ENCODE assay signal across 23 cellular contexts in the genomic region with DNA sequence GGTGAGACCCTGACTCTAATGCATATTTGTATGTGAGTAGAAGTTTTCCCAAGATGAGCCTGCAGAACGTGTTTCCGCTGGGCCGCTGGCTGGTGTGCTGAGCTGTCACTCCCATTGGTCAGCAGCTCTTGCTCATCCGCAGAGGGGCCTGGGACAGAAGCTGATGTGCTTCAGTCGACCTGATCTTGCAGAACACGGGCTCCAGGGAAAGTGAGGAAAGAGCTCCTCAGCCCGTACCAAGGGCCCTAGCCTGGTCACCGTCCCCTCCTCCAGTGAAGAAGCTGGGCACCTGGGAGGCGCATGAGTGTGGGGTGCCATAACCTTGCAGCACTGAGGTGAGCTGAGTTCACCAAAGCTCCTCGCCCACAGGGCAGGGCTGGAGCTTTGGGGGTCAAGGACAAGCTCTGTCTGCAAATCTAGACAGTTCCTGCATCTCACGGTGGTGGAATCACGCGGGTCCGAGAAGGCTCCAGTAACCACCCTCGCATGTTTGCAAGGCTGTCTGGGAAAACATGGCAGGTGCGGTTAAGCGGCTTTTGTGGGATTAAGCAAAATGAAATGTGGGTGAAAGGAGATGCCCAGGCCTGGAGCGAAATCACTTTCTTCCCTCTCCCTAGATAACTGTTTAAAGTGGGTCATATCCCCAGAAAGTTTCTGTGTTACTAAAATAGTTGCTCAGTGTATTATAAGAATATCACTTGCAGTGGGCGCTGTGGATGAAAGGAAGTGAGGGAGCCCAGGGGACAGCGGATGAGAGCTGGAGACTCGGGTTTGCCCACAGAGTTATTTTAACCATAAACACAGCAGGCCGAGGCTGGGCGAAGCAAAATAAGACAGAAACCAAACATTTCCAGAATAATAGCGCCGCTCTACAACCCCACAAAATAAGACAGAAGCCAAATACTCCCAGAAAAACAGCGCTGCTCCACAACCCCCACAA. TPM values are rescaled to one million over a fixed set of nuclear protein-coding genes. Genes with fewer than 3 reads are reported as not detected.
DNase-seq lines count a peak whose midpoint lies in the region; ATAC-seq and TF ChIP-seq lines count a peak whose summit lies in the region.
"Had no signal": no experiment of that assay in that cellular context is flagged by ENCODE, and none has a peak within 500 bp of the region (broad histone marks: within the 10 kb centered on the region; RNA-seq: fewer than 3 reads in every experiment).

No MANE protein-coding gene starts in this region.

- H3K79me1 ChIP-seq in H9 (ENCODE audit: insufficient read depth, low read depth, low read length, poor library complexity, severe bottlenecking): no peaks in the 10 kb centered on the region

- H3K4me2 ChIP-seq in H9 (ENCODE audit: insufficient read depth, insufficient read length, low read length): no peak overlapping the region

- no peaks in the 10 kb centered on the region for H3K27me3 ChIP-seq in H9 (ENCODE audit: insufficient read depth, low read length)

- no peak overlapping the region for H4K8ac ChIP-seq in H9 (replicated peaks; ENCODE audit: insufficient read length, low read depth, low read length)

- no peak overlapping the region for H2AFZ ChIP-seq in H9 (ENCODE audit: low read length)

- H3K23me2 ChIP-seq in H9 (ENCODE audit: insufficient read length, low read depth, low read length, poor library complexity, severe bottlenecking): no peaks in the 10 kb centered on the region

- no peak overlapping the region for H2BK15ac ChIP-seq in H9 (ENCODE audit: low read depth, low read length)

- DNase-seq in H9: peak; percentile 13
- DNase-seq in MV-4-11 (lab: John Stamatoyannopoulos, UW): peak; percentile 11
- peak; percentile 9 for DNase-seq in left ventricle myocardium superior
- DNase-seq in posterior vena cava (ENCODE audit: low spot score): peak; percentile 60
- no peak for DNase-seq in erythroblast (lab: John Stamatoyannopoulos, UW)
- no peak for DNase-seq in HCEC 1CT
- DNase-seq in DMS53 (lab: John Stamatoyannopoulos, UW): no peak
- DNase-seq: activated CD8-positive, alpha-beta T cell treated with anti-CD3 and anti-CD28 coated beads for 36 hours; activated naive CD8-positive, alpha-beta T cell treated with anti-CD3 and anti-CD28 coated beads for 36 hours; activated T-cell treated with anti-CD3 and anti-CD28 coated beads, Interleukin-2, amount 50 U/mL, for 48 hours; cortex of kidney; Karpas-422; kidney glomerular epithelial cell; NCI-H1105; NCI-H2081; NCI-H446 treated with DMSO at 0.1 percent for 48 hours; retina; stimulated activated naive B cell treated with anti-CD40 and anti-IgM and Interleukin-4, amounts not matched to agents 10 μg/mL and 1 μg/mL and 100 μg/mL, for 72 hours; trophoblast cell had no signal

- peaks cover 0 to 3% of the 10 kb centered on the region in 2 experiments; a peak in 1 of 4 replicates for H3K4me1 Mint-ChIP-seq in H9
- H3K4me1 Mint-ChIP-seq: activated naive CD8-positive, alpha-beta T cell treated with anti-CD3 and anti-CD28 coated beads for 36 hours; mesothelial cell of epicardium had no signal

- no peak overlapping the region for H2BK120ac ChIP-seq in H9 (ENCODE audit: low read depth, low read length, poor library complexity, severe bottlenecking)

- no peak overlapping the region for H4K91ac ChIP-seq in H9 (ENCODE audit: insufficient read length, low read depth, low read length)

- H3K9me3 Mint-ChIP-seq in H9: peaks cover 15 to 17% of the 10 kb centered on the region in 2 experiments

- H3K14ac ChIP-seq in H9 (ENCODE audit: insufficient read depth, low read length): no peak overlapping the region; the same call in 1 of the 2 replicates

- peaks cover 3% of the 10 kb centered on the region for H3K9me3 ChIP-seq in H9 (ENCODE audit: control insufficient read depth, low read depth, low read length)

- no peak for ATAC-seq in left ventricle myocardium superior
- ATAC-seq in GM19324 (IDR thresholded peaks at IDR 0.05; ENCODE audit: low FRiP score, unreplicated experiment): no peak
- ATAC-seq: activated CD8-positive, alpha-beta T cell treated with anti-CD3 and anti-CD28 coated beads for 36 hours had no signal

- H3T11ph ChIP-seq in H9 (ENCODE audit: low read length): no peak overlapping the region

- no peak overlapping the region for H3K18ac ChIP-seq in H9 (ENCODE audit: insufficient read length, low read depth, low read length)

- H3K56ac ChIP-seq in H9 (ENCODE audit: insufficient read length, low read depth, low read length): no peak overlapping the region

- H4K5ac ChIP-seq in H9 (ENCODE audit: insufficient read length, low read depth, low read length): no peak overlapping the region

- no peak overlapping the region for H3K27ac ChIP-seq in H9 (ENCODE audit: insufficient read length, low read depth, low read length)
- H3K27ac ChIP-seq: VCaP had no signal

- no peak for TF ChIP-seq CTCF in H9 (conservative IDR thresholded peaks at IDR 0.05)

- no peak for TF ChIP-seq POLR2A in erythroblast (IDR thresholded peaks at IDR 0.05; ENCODE audit: low read length)

- no peak overlapping the region for H2AK5ac ChIP-seq in H9 (ENCODE audit: insufficient read length, low read length)

- no peak overlapping the region for H3K4me3 Mint-ChIP-seq in H9
- H3K4me3 Mint-ChIP-seq: activated CD8-positive, alpha-beta T cell treated with anti-CD3 and anti-CD28 coated beads for 36 hours; activated naive CD8-positive, alpha-beta T cell treated with anti-CD3 and anti-CD28 coated beads for 36 hours; mesothelial cell of epicardium had no signal

- WGBS in H9 (ENCODE audit: extremely low coverage, insufficient read length, low lambda C conversion rate): no CpG with 5 or more reads among the region's 26 CpGs

- no peak overlapping the region for H3K4ac ChIP-seq in H9 (ENCODE audit: low read depth, low read length)

- no peak overlapping the region for H3K27ac Mint-ChIP-seq in H9
- H3K27ac Mint-ChIP-seq: activated CD8-positive, alpha-beta T cell treated with anti-CD3 and anti-CD28 coated beads for 36 hours; activated naive CD8-positive, alpha-beta T cell treated with anti-CD3 and anti-CD28 coated beads for 36 hours; mesothelial cell of epicardium had no signal

- no peaks in the 10 kb centered on the region for H4K20me1 ChIP-seq in H9 (ENCODE audit: control insufficient read depth, insufficient read depth, insufficient read length)

- peaks cover 0 to 5% (median 4%) of the 10 kb centered on the region in 3 experiments; a peak in 4 of 7 replicates for H3K36me3 Mint-ChIP-seq in H9 (ENCODE audit: insufficient read depth in 1 of 3, low read depth in 3 of 3)
- H3K36me3 Mint-ChIP-seq: mesothelial cell of epicardium had no signal

- H2BK5ac ChIP-seq in H9 (ENCODE audit: insufficient read length, low read length): no peak overlapping the region

- no peak overlapping the region for H3K9ac ChIP-seq in H9 (ENCODE audit: extremely low read depth, insufficient read length, low read length)

- H3K23ac ChIP-seq in H9 (ENCODE audit: insufficient read length, low read depth, low read length): no peak overlapping the region

- no peaks in the 10 kb centered on the region for H3K79me2 ChIP-seq in H9 (ENCODE audit: insufficient read depth, low read length)

- no peak overlapping the region for H2BK20ac ChIP-seq in H9 (ENCODE audit: low read depth, low read length, poor library complexity, severe bottlenecking)

- no peak overlapping the region for H2BK12ac ChIP-seq in H9 (ENCODE audit: insufficient read length, low read depth, low read length)

- no peaks in the 10 kb centered on the region for H3K27me3 Mint-ChIP-seq in H9 (ENCODE audit: low read depth)
- H3K27me3 Mint-ChIP-seq: activated CD8-positive, alpha-beta T cell treated with anti-CD3 and anti-CD28 coated beads for 36 hours; activated naive CD8-positive, alpha-beta T cell treated with anti-CD3 and anti-CD28 coated beads for 36 hours; stimulated activated naive B cell treated with anti-CD40 and anti-IgM and Interleukin-4, amounts not matched to agents 10 μg/mL and 1 μg/mL and 100 μg/mL, for 72 hours had no signal

- no peaks in the 10 kb centered on the region for H3K4me1 ChIP-seq in H9 (ENCODE audit: insufficient read depth, low read length)

- intact Hi-C loops in left ventricle myocardium superior (cut with micrococcal nuclease): no loop called here
- intact Hi-C loops in posterior vena cava (cut with DNase I): no loop called here

RNA-seq across cellular contexts. Expression of gene LRRC3, which starts 33.1 kb away (rescaled TPM):
- total RNA-seq in H9 (2021) (2.6 and 3.1 TPM in 2 replicates), left ventricle myocardium superior (2.1 TPM), posterior vena cava (1 to 10 TPM; 1.5 to 1.8 TPM)
- total RNA-seq: HT1080 had no signal

Comparison
In these comparisons a context has a peak if more than half of its experiments do, and no peak if none do; other contexts are left out.
1. DNase-seq: peak in H9 (single experiment), MV-4-11 (single experiment), left ventricle myocardium superior (single experiment) and posterior vena cava (single experiment); none in erythroblast (0 of 2), HCEC 1CT (single experiment) and DMS53 (single experiment).